ENCODE assay signal across 1 cellular context in genomic region chr4:72919464-72919863, GRCh38.
TF ChIP-seq lines count a peak whose summit lies in the region.

No MANE protein-coding gene starts in this region.

TF ChIP-seq in SK-N-SH, 30 proteins besides CTCF, POLR2A, EP300 and RAD21:
- TF ChIP-seq REST (IDR thresholded peaks at IDR 0.05; ENCODE audit: low read depth, low read length): no peak
